1 cellular context compared by ENCODE assay signal in the genomic region with DNA sequence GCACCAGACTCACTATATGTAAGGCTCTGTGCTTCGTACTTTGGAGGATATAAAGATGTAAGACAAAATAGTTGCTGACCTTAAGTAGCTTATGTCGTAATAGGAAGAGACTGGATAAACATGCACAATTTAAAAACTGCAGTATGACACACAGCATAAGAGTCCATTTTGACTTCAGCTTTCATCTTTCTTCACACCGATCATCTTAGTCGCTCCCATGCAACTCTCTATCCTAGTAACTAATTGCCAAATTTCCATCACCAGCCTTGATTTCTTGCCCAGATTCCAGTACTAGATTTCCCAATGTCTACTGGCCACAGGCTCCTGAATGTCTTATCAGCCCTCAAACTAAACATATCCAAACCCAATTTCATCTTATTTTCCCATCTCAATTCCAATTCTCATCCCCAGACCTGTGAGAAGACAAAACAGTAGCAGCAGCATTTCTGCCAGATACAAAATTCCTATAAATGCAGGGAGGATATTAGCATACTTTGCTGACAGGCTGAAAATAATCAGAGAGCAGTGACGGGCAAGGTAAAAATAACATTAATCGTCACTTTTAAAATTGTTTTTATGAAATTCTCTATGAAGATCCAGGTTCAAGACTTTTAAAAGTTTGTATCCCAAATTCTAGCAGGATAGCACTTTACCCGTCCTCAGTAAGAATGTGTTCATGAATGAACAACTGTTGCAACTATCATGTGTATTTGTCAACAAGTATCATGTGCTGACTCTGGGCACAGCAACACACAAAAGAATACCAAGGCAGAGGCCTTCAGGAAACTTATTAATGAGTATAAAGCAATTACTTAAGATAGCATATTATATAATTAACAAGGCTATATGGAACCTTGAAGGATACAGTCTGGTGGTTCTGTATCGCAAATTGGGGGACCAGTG.
TF ChIP-seq lines count a peak whose summit lies in the region.

No MANE protein-coding gene starts in this region.

TF ChIP-seq in SK-N-SH treated with all-trans-retinoic acid at 6 μM for 48 hours, 23 proteins besides CTCF, POLR2A, EP300 and RAD21 (continued from another document):
- TF ChIP-seq, protein P1, sequence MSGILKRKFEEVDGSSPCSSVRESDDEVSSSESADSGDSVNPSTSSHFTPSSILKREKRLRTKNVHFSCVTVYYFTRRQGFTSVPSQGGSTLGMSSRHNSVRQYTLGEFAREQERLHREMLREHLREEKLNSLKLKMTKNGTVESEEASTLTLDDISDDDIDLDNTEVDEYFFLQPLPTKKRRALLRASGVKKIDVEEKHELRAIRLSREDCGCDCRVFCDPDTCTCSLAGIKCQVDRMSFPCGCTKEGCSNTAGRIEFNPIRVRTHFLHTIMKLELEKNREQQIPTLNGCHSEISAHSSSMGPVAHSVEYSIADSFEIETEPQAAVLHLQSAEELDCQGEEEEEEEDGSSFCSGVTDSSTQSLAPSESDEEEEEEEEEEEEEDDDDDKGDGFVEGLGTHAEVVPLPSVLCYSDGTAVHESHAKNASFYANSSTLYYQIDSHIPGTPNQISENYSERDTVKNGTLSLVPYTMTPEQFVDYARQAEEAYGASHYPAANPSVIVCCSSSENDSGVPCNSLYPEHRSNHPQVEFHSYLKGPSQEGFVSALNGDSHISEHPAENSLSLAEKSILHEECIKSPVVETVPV (CRISPR knock-in tag; IDR thresholded peaks at IDR 0.05) = no peak
TF ChIP-seq in SK-N-SH treated with all-trans-retinoic acid at 6 μM for 48 hours: peak in this region for 1.
